ENCODE assay signal across 24 cellular contexts in genomic region chr3:119673875-119674274, GRCh38. TPM values are rescaled to one million over a fixed set of nuclear protein-coding genes. Genes with fewer than 3 reads are reported as not detected.
"Had no signal": no experiment of that assay in that cellular context is flagged by ENCODE, and none has a peak within 500 bp of the region (broad histone marks: within the 10 kb centered on the region; RNA-seq: fewer than 3 reads in every experiment).

No MANE protein-coding gene starts in this region.

- H3K27ac Mint-ChIP-seq: activated CD8-positive, alpha-beta memory T cell treated with anti-CD3 and anti-CD28 coated beads, Interleukin-2, amount 10 ng/mL, durations not matched to agents 7 days and 5 days; WTC11 had no signal

- H3K27me3 ChIP-seq: adrenal gland, body of pancreas had no signal

- H3K9me3 Mint-ChIP-seq: activated naive CD8-positive, alpha-beta T cell treated with anti-CD3 and anti-CD28 coated beads, Interleukin-2, amount 10 ng/mL, durations not matched to agents 7 days and 5 days; WTC11 had no signal

- H3K27me3 Mint-ChIP-seq: activated CD8-positive, alpha-beta memory T cell treated with anti-CD3 and anti-CD28 coated beads, Interleukin-2, amount 10 ng/mL, durations not matched to agents 7 days and 5 days; activated naive CD8-positive, alpha-beta T cell treated with anti-CD3 and anti-CD28 coated beads, Interleukin-2, amount 10 ng/mL, durations not matched to agents 7 days and 5 days; T-helper 17 cell had no signal

- H3K4me3 ChIP-seq: adrenal gland, body of pancreas had no signal

- DNase-seq: activated CD4-positive, alpha-beta T cell treated with anti-CD3 and anti-CD28 coated beads for 48 hours; activated CD4-positive, CD25-positive, alpha-beta regulatory T cell treated with anti-CD3 and anti-CD28 coated beads, Interleukin-2, amount 50 U/mL, for 72 hours; activated CD8-positive, alpha-beta memory T cell treated with anti-CD3 and anti-CD28 coated beads, Interleukin-2, amount 10 ng/mL, durations not matched to agents 7 days and 5 days; activated naive CD4-positive, alpha-beta T cell treated with anti-CD3 and anti-CD28 coated beads, Interleukin-2, amount 50 U/mL, for 16 hours; activated naive CD8-positive, alpha-beta T cell treated with anti-CD3 and anti-CD28 coated beads, Interleukin-2, amount 10 ng/mL, durations not matched to agents 7 days and 5 days; adrenal gland; body of pancreas; MM.1S; NCI-H1105; NCI-H1436; NCI-H1694 treated with DMSO at 0.1 percent for 48 hours; NCI-H2029 treated with DMSO at 0.1 percent for 48 hours; NCI-H510A treated with DMSO at 0.1 percent for 48 hours; NCI-H69; NK-92 treated with Interleukin-12 subunit alpha and Interleukin-12 subunit beta, amount 100 ng/mL, for 24 hours; OCI-M1; RPMI8226; SHP77 treated with DMSO at 0.1 percent for 48 hours; T-helper 17 cell; T-helper 9 cell had no signal

- FAIRE-seq: bronchial epithelial cell had no signal

- ATAC-seq: activated CD8-positive, alpha-beta memory T cell treated with anti-CD3 and anti-CD28 coated beads, Interleukin-2, amount 10 ng/mL, durations not matched to agents 7 days and 5 days; body of pancreas; Panc1; T-helper 17 cell; WTC11 had no signal

- H3K4me3 Mint-ChIP-seq: activated CD8-positive, alpha-beta memory T cell treated with anti-CD3 and anti-CD28 coated beads, Interleukin-2, amount 10 ng/mL, durations not matched to agents 7 days and 5 days; activated naive CD8-positive, alpha-beta T cell treated with anti-CD3 and anti-CD28 coated beads, Interleukin-2, amount 10 ng/mL, durations not matched to agents 7 days and 5 days; T-helper 17 cell; WTC11 had no signal

- H3K9me3 ChIP-seq: adrenal gland, body of pancreas had no signal

- H3K27ac ChIP-seq: body of pancreas had no signal

RNA-seq across cellular contexts. Expression of gene POPDC2, which starts 13.5 kb away (rescaled TPM):
- total RNA-seq: bronchial epithelial cell had no signal

RNA-seq across cellular contexts. Expression of gene CFAP91, which starts 28.9 kb away (rescaled TPM):
- total RNA-seq: bronchial epithelial cell, SK-MEL-5 had no signal
